14 cellular contexts compared by ENCODE assay signal in genomic region chr10:98186681-98187080, GRCh38. TPM values are rescaled to one million over a fixed set of nuclear protein-coding genes. Genes with fewer than 3 reads are reported as not detected.
DNase-seq lines count a peak whose midpoint lies in the region; ATAC-seq and TF ChIP-seq lines count a peak whose summit lies in the region.
"Had no signal": no experiment of that assay in that cellular context is flagged by ENCODE, and none has a peak within 500 bp of the region (broad histone marks: within the 10 kb centered on the region; RNA-seq: fewer than 3 reads in every experiment).

No MANE protein-coding gene starts in this region.

- no peaks in the 10 kb centered on the region for H3K4me1 ChIP-seq in RWPE2 (ENCODE audit: insufficient read depth, poor library complexity, severe bottlenecking)

- no peaks in the 10 kb centered on the region for H3K9me3 ChIP-seq in RWPE2 (ENCODE audit: severe bottlenecking)

- CTCF ChIA-PET in activated CD8-positive, alpha-beta memory T cell treated with anti-CD3 and anti-CD28 coated beads, Interleukin-2, amount 10 ng/mL, durations not matched to agents 7 days and 5 days (lab: Charles Lee): no interaction called here

- ATAC-seq in RWPE2 (ENCODE audit: low read depth) (peak; percentile 55; the same call in 1 of the 3 replicates), HG02763 (IDR thresholded peaks at IDR 0.05; ENCODE audit: unreplicated experiment) (no peak)
- ATAC-seq in stimulated activated effector memory CD8-positive, alpha-beta T cell treated with anti-CD3 and anti-CD28 coated beads, Interleukin-12 subunit alpha, Interleukin-12 subunit beta, amount 100 ng/mL, for 72 hours: peak; percentile 16
- ATAC-seq in activated CD8-positive, alpha-beta memory T cell treated with anti-CD3 and anti-CD28 coated beads, Interleukin-2, amount 10 ng/mL, durations not matched to agents 7 days and 5 days: no peak
- ATAC-seq: HCT116 had no signal

- H3K9me3 Mint-ChIP-seq in stimulated activated effector memory CD8-positive, alpha-beta T cell treated with anti-CD3 and anti-CD28 coated beads, Interleukin-12 subunit alpha, Interleukin-12 subunit beta, amount 100 ng/mL, for 72 hours: peaks cover 3% of the 10 kb centered on the region
- H3K9me3 Mint-ChIP-seq in activated CD8-positive, alpha-beta memory T cell treated with anti-CD3 and anti-CD28 coated beads, Interleukin-2, amount 10 ng/mL, durations not matched to agents 7 days and 5 days (ENCODE audit: low read depth): no peaks in the 10 kb centered on the region

- no peaks in the 10 kb centered on the region for H3K27me3 Mint-ChIP-seq in activated CD8-positive, alpha-beta memory T cell treated with anti-CD3 and anti-CD28 coated beads, Interleukin-2, amount 10 ng/mL, durations not matched to agents 7 days and 5 days

- H3K36me3 Mint-ChIP-seq in stimulated activated effector memory CD8-positive, alpha-beta T cell treated with anti-CD3 and anti-CD28 coated beads, Interleukin-12 subunit alpha, Interleukin-12 subunit beta, amount 100 ng/mL, for 72 hours: peaks cover 52% of the 10 kb centered on the region
- peaks cover 72% of the 10 kb centered on the region for H3K36me3 Mint-ChIP-seq in activated CD8-positive, alpha-beta memory T cell treated with anti-CD3 and anti-CD28 coated beads, Interleukin-2, amount 10 ng/mL, durations not matched to agents 7 days and 5 days

- H3K27ac ChIP-seq in RWPE2 (ENCODE audit: poor library complexity, severe bottlenecking): no peak overlapping the region

- H3K4me3 ChIP-seq in RWPE2 (ENCODE audit: severe bottlenecking): no peak overlapping the region

- no peaks in the 10 kb centered on the region for H3K27me3 ChIP-seq in RWPE2 (ENCODE audit: insufficient read depth, poor library complexity, severe bottlenecking)

- H3K4me3 Mint-ChIP-seq in stimulated activated effector memory CD8-positive, alpha-beta T cell treated with anti-CD3 and anti-CD28 coated beads, Interleukin-12 subunit alpha, Interleukin-12 subunit beta, amount 100 ng/mL, for 72 hours: no peak overlapping the region
- no peak overlapping the region for H3K4me3 Mint-ChIP-seq in activated CD8-positive, alpha-beta memory T cell treated with anti-CD3 and anti-CD28 coated beads, Interleukin-2, amount 10 ng/mL, durations not matched to agents 7 days and 5 days

- H3K36me3 ChIP-seq in RWPE2 (ENCODE audit: low read depth): peaks cover 16% of the 10 kb centered on the region

- no peak for TF ChIP-seq CTCF in RWPE2 (IDR thresholded peaks at IDR 0.05; ENCODE audit: poor library complexity, severe bottlenecking)

- no peak overlapping the region for H3K27ac Mint-ChIP-seq in stimulated activated effector memory CD8-positive, alpha-beta T cell treated with anti-CD3 and anti-CD28 coated beads, Interleukin-12 subunit alpha, Interleukin-12 subunit beta, amount 100 ng/mL, for 72 hours
- H3K27ac Mint-ChIP-seq in activated CD8-positive, alpha-beta memory T cell treated with anti-CD3 and anti-CD28 coated beads, Interleukin-2, amount 10 ng/mL, durations not matched to agents 7 days and 5 days: no peak overlapping the region

- H3K4me1 Mint-ChIP-seq in stimulated activated effector memory CD8-positive, alpha-beta T cell treated with anti-CD3 and anti-CD28 coated beads, Interleukin-12 subunit alpha, Interleukin-12 subunit beta, amount 100 ng/mL, for 72 hours: peaks cover 30% of the 10 kb centered on the region
- peaks cover 11% of the 10 kb centered on the region for H3K4me1 Mint-ChIP-seq in activated CD8-positive, alpha-beta memory T cell treated with anti-CD3 and anti-CD28 coated beads, Interleukin-2, amount 10 ng/mL, durations not matched to agents 7 days and 5 days

- peak; percentile 18 for DNase-seq in EL
- DNase-seq in RWPE2 (ENCODE audit: low spot score): no peak
- peak; percentile 6 for DNase-seq in fibroblast of peridontal ligament (ENCODE audit: extremely low read depth)
- no peak for DNase-seq in stimulated activated effector memory CD8-positive, alpha-beta T cell treated with anti-CD3 and anti-CD28 coated beads, Interleukin-12 subunit alpha, Interleukin-12 subunit beta, amount 100 ng/mL, for 72 hours (ENCODE audit: low spot score in 2 of 2)
- DNase-seq in COLO829 (ENCODE audit: low spot score): no peak
- no peak for DNase-seq in activated CD8-positive, alpha-beta memory T cell treated with anti-CD3 and anti-CD28 coated beads, Interleukin-2, amount 10 ng/mL, durations not matched to agents 7 days and 5 days
- DNase-seq: C1 segment of cervical spinal cord, DND-41, KBM-7, NCI-H1092, NCI-H2081 treated with DMSO at 0.1 percent for 48 hours, NCI-H524 had no signal

RNA-seq across cellular contexts. Expression of gene R3HCC1L, which starts 52.2 kb away (rescaled TPM):
- total RNA-seq in activated CD8-positive, alpha-beta memory T cell treated with anti-CD3 and anti-CD28 coated beads, Interleukin-2, amount 10 ng/mL, durations not matched to agents 7 days and 5 days: 10 to 100 TPM; 17.4 to 19.1 TPM

Comparison
In these comparisons a context has a peak if more than half of its experiments do, and no peak if none do; other contexts are left out.
1. DNase-seq: peak in EL (single experiment) and fibroblast of peridontal ligament (single experiment); none in RWPE2 (single experiment), stimulated activated effector memory CD8-positive, alpha-beta T cell treated with anti-CD3 and anti-CD28 coated beads, Interleukin-12 subunit alpha, Interleukin-12 subunit beta, amount 100 ng/mL, for 72 hours (0 of 2), COLO829 (single experiment) and activated CD8-positive, alpha-beta memory T cell treated with anti-CD3 and anti-CD28 coated beads, Interleukin-2, amount 10 ng/mL, durations not matched to agents 7 days and 5 days (single experiment).
2. ATAC-seq: peak in RWPE2 (single experiment) and stimulated activated effector memory CD8-positive, alpha-beta T cell treated with anti-CD3 and anti-CD28 coated beads, Interleukin-12 subunit alpha, Interleukin-12 subunit beta, amount 100 ng/mL, for 72 hours (single experiment); none in HG02763 (single experiment) and activated CD8-positive, alpha-beta memory T cell treated with anti-CD3 and anti-CD28 coated beads, Interleukin-2, amount 10 ng/mL, durations not matched to agents 7 days and 5 days (single experiment).